33 cellular contexts compared by ENCODE assay signal in the genomic region with DNA sequence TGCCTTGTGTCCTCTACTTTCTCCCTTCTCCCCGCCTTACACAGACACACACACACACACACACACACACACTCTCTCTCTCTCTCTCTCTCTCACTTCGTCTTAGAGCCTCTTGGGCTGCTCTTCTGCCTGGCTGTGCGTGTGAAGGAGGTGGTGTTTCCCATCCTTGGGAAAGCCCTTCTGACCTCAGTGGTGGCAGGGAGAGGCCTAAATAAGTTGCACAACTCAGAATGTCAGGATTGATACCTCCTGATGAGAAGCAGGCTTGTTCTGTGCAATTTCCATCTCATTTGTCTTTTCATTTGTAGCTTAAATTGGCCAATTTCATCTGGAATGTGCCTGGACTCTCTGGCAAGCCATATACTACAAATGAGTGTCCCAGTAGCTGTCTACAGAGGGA. TPM values are rescaled to one million over a fixed set of nuclear protein-coding genes. Genes with fewer than 3 reads are reported as not detected.
DNase-seq lines count a peak whose midpoint lies in the region; ATAC-seq, FAIRE-seq and TF ChIP-seq lines count a peak whose summit lies in the region.
"Had no signal": no experiment of that assay in that cellular context is flagged by ENCODE, and none has a peak within 500 bp of the region (broad histone marks: within the 10 kb centered on the region; RNA-seq: fewer than 3 reads in every experiment).

No MANE protein-coding gene starts in this region.

- H3K4me2 ChIP-seq in mesenchymal stem cell (ENCODE audit: low read length, poor library complexity, severe bottlenecking): no peak overlapping the region

- peak overlapping the region in 1 of 2 experiments; percentile 1 for H3K18ac ChIP-seq in mesenchymal stem cell (ENCODE audit: low read depth in 1 of 2, low read length in 2 of 2)

- no peak overlapping the region for H3K14ac ChIP-seq in mesenchymal stem cell (ENCODE audit: low read length in 2 of 2)

- no peak for TF ChIP-seq CTCF in liver (IDR thresholded peaks at IDR 0.05; ENCODE audit: low read depth, low read length, missing input control)
- no peak for TF ChIP-seq CTCF in right lobe of liver (IDR thresholded peaks at IDR 0.05)
- TF ChIP-seq CTCF in bronchial epithelial cell (IDR thresholded peaks at IDR 0.05; ENCODE audit: insufficient read depth, low read length, severe bottlenecking): no peak
- TF ChIP-seq CTCF in HFFc6 (IDR thresholded peaks at IDR 0.05): no peak
- no peak for TF ChIP-seq CTCF in coronary artery (IDR thresholded peaks at IDR 0.05)

- H3K9ac ChIP-seq in liver (ENCODE audit: low read depth in 1 of 2, low read length in 2 of 2) (no peak overlapping the region), mesenchymal stem cell (ENCODE audit: low read length) (no peak overlapping the region)

- H4K8ac ChIP-seq in mesenchymal stem cell (ENCODE audit: low read length): no peak overlapping the region

- TF ChIP-seq POLR2A in right lobe of liver (IDR thresholded peaks at IDR 0.05): no peak

- H2BK5ac ChIP-seq in mesenchymal stem cell (ENCODE audit: low read depth, low read length, poor library complexity, severe bottlenecking): no peak overlapping the region

- no peak overlapping the region for H3K27ac Mint-ChIP-seq in natural killer cell treated with Interleukin-12 subunit alpha and Interleukin-12 subunit beta and Interleukin-15 and Interleukin-18, amount 100 ng/mL, for 72 hours
- H3K27ac Mint-ChIP-seq in HFFc6: no peak overlapping the region
- H3K27ac Mint-ChIP-seq: activated naive CD8-positive, alpha-beta T cell treated with anti-CD3 and anti-CD28 coated beads, Interleukin-2, amount 50 U/mL, for 24 hours; activated T-cell treated with anti-CD3 and anti-CD28 coated beads, Interleukin-2, amount 50 U/mL, for 72 hours; CD4-positive, CD25-positive, alpha-beta regulatory T cell; stimulated activated memory B cell treated with anti-CD40 and anti-IgM and Interleukin-4, amounts not matched to agents 10 μg/mL and 1 μg/mL and 100 μg/mL, for 72 hours had no signal

- H3K27ac ChIP-seq in liver (ENCODE audit: low read depth in 1 of 2, low read length in 2 of 2) (no peak overlapping the region), right lobe of liver (no peak overlapping the region), mesenchymal stem cell (ENCODE audit: low read length, poor library complexity, severe bottlenecking) (no peak overlapping the region), coronary artery (no peak overlapping the region)
- H3K27ac ChIP-seq: left ventricle myocardium inferior, psoas muscle, upper lobe of left lung had no signal

- H2BK15ac ChIP-seq in mesenchymal stem cell (ENCODE audit: low read depth, poor library complexity, severe bottlenecking): no peak overlapping the region

- no peak for TF ChIP-seq RAD21 in liver (IDR thresholded peaks at IDR 0.05)

- no peak overlapping the region for H2AK5ac ChIP-seq in mesenchymal stem cell (ENCODE audit: low read length, severe bottlenecking)

- WGBS in liver: 77% methylated on average over 3 of the region's 3 CpGs
- no CpG with 5 or more reads among the region's 3 CpGs for WGBS in right lobe of liver (ENCODE audit: insufficient coverage, low coverage, low lambda C conversion rate, missing lambda C conversion rate)
- 29% methylated on average over 1 of the region's 3 CpGs for WGBS in mesenchymal stem cell

- H2BK120ac ChIP-seq in mesenchymal stem cell (ENCODE audit: low read depth, low read length): no peak overlapping the region

- intact Hi-C loops in right lobe of liver (cut with DNase I): no loop called here

- H3K4me3 Mint-ChIP-seq in natural killer cell treated with Interleukin-12 subunit alpha and Interleukin-12 subunit beta and Interleukin-15 and Interleukin-18, amount 100 ng/mL, for 72 hours: no peak overlapping the region
- no peak overlapping the region for H3K4me3 Mint-ChIP-seq in HFFc6
- H3K4me3 Mint-ChIP-seq: activated naive CD8-positive, alpha-beta T cell treated with anti-CD3 and anti-CD28 coated beads, Interleukin-2, amount 50 U/mL, for 24 hours; activated T-cell treated with anti-CD3 and anti-CD28 coated beads, Interleukin-2, amount 50 U/mL, for 72 hours; CD4-positive, CD25-positive, alpha-beta regulatory T cell; naive B cell; stimulated activated memory B cell treated with anti-CD40 and anti-IgM and Interleukin-4, amounts not matched to agents 10 μg/mL and 1 μg/mL and 100 μg/mL, for 72 hours had no signal

- no peak overlapping the region for H3K4me3 ChIP-seq in liver (ENCODE audit: low read depth in 1 of 3, low read length in 3 of 3)
- no peak overlapping the region for H3K4me3 ChIP-seq in right lobe of liver
- H3K4me3 ChIP-seq in bronchial epithelial cell (ENCODE audit: low read depth, low read length): no peak overlapping the region
- no peak overlapping the region for H3K4me3 ChIP-seq in mesenchymal stem cell (ENCODE audit: insufficient read depth in 1 of 2, low read depth in 1 of 2, low read length in 2 of 2)
- H3K4me3 ChIP-seq in coronary artery: no peak overlapping the region
- H3K4me3 ChIP-seq: left ventricle myocardium inferior, psoas muscle, upper lobe of left lung had no signal

- H3K36me3 Mint-ChIP-seq in natural killer cell treated with Interleukin-12 subunit alpha and Interleukin-12 subunit beta and Interleukin-15 and Interleukin-18, amount 100 ng/mL, for 72 hours: no peaks in the 10 kb centered on the region
- H3K36me3 Mint-ChIP-seq in HFFc6 (ENCODE audit: low read depth): no peaks in the 10 kb centered on the region
- H3K36me3 Mint-ChIP-seq: CD4-positive, CD25-positive, alpha-beta regulatory T cell; naive B cell; stimulated activated memory B cell treated with anti-CD40 and anti-IgM and Interleukin-4, amounts not matched to agents 10 μg/mL and 1 μg/mL and 100 μg/mL, for 72 hours had no signal

- peak; percentile 58 for FAIRE-seq in bronchial epithelial cell (lab: Jason Lieb, UNC)
- FAIRE-seq: endothelial cell of umbilical vein, H54 had no signal

- H3K27me3 Mint-ChIP-seq in natural killer cell treated with Interleukin-12 subunit alpha and Interleukin-12 subunit beta and Interleukin-15 and Interleukin-18, amount 100 ng/mL, for 72 hours: peaks cover 21 to 29% of the 10 kb centered on the region in 2 donors
- peaks cover 47% of the 10 kb centered on the region for H3K27me3 Mint-ChIP-seq in HFFc6 (ENCODE audit: insufficient read depth)

- no peak overlapping the region for H2AFZ ChIP-seq in mesenchymal stem cell (ENCODE audit: low read depth, low read length)

- H3K4me1 Mint-ChIP-seq in natural killer cell treated with Interleukin-12 subunit alpha and Interleukin-12 subunit beta and Interleukin-15 and Interleukin-18, amount 100 ng/mL, for 72 hours (ENCODE audit: low read depth in 2 of 2): no peaks in the 10 kb centered on the region
- H3K4me1 Mint-ChIP-seq in HFFc6 (ENCODE audit: low read depth): no peaks in the 10 kb centered on the region
- H3K4me1 Mint-ChIP-seq: activated naive CD8-positive, alpha-beta T cell treated with anti-CD3 and anti-CD28 coated beads, Interleukin-2, amount 50 U/mL, for 24 hours; CD4-positive, CD25-positive, alpha-beta regulatory T cell; naive B cell; stimulated activated memory B cell treated with anti-CD40 and anti-IgM and Interleukin-4, amounts not matched to agents 10 μg/mL and 1 μg/mL and 100 μg/mL, for 72 hours had no signal

- H4K91ac ChIP-seq in mesenchymal stem cell (ENCODE audit: low read length): peak overlapping the region; percentile 53

- H3K36me3 ChIP-seq in liver (ENCODE audit: control insufficient read depth in 4 of 4, insufficient read depth in 3 of 4, low read depth in 1 of 4, low read length in 3 of 4): no peaks in the 10 kb centered on the region
- no peaks in the 10 kb centered on the region for H3K36me3 ChIP-seq in right lobe of liver
- no peaks in the 10 kb centered on the region for H3K36me3 ChIP-seq in bronchial epithelial cell (ENCODE audit: control insufficient read depth, insufficient read depth, low read length)
- H3K36me3 ChIP-seq in mesenchymal stem cell (ENCODE audit: control insufficient read depth in 1 of 2, insufficient read depth in 2 of 2, low read depth in 1 of 2, low read length in 2 of 2): no peaks in the 10 kb centered on the region
- H3K36me3 ChIP-seq: left ventricle myocardium inferior, upper lobe of left lung had no signal

- H2BK12ac ChIP-seq in mesenchymal stem cell (ENCODE audit: low read length in 2 of 2): peak overlapping the region in 1 of 2 experiments; percentile 35

- H3K9me3 ChIP-seq in liver (ENCODE audit: control insufficient read depth in 4 of 4, low read length in 3 of 4) (no peaks in the 10 kb centered on the region), right lobe of liver (no peaks in the 10 kb centered on the region), mesenchymal stem cell (ENCODE audit: control insufficient read depth, low read length) (no peaks in the 10 kb centered on the region)
- H3K9me3 ChIP-seq: left ventricle myocardium inferior, psoas muscle, upper lobe of left lung had no signal

- no peaks in the 10 kb centered on the region for H3K9me3 Mint-ChIP-seq in natural killer cell treated with Interleukin-12 subunit alpha and Interleukin-12 subunit beta and Interleukin-15 and Interleukin-18, amount 100 ng/mL, for 72 hours
- H3K9me3 Mint-ChIP-seq in HFFc6: no peaks in the 10 kb centered on the region
- H3K9me3 Mint-ChIP-seq: activated naive CD8-positive, alpha-beta T cell treated with anti-CD3 and anti-CD28 coated beads, Interleukin-2, amount 50 U/mL, for 24 hours; activated T-cell treated with anti-CD3 and anti-CD28 coated beads, Interleukin-2, amount 50 U/mL, for 72 hours; naive B cell; stimulated activated memory B cell treated with anti-CD40 and anti-IgM and Interleukin-4, amounts not matched to agents 10 μg/mL and 1 μg/mL and 100 μg/mL, for 72 hours had no signal

- no peak for ATAC-seq in right lobe of liver
- no peak for ATAC-seq in natural killer cell treated with Interleukin-12 subunit alpha and Interleukin-12 subunit beta and Interleukin-15 and Interleukin-18, amount 100 ng/mL, for 72 hours
- ATAC-seq: activated naive CD8-positive, alpha-beta T cell treated with anti-CD3 and anti-CD28 coated beads, Interleukin-2, amount 50 U/mL, for 24 hours; activated T-cell treated with anti-CD3 and anti-CD28 coated beads, Interleukin-2, amount 50 U/mL, for 72 hours; PC-3; psoas muscle; stimulated activated memory B cell treated with anti-CD40 and anti-IgM and Interleukin-4, amounts not matched to agents 10 μg/mL and 1 μg/mL and 100 μg/mL, for 72 hours had no signal

- no peak for DNase-seq in right lobe of liver
- no peak for DNase-seq in bronchial epithelial cell (ENCODE audit: low read depth)
- DNase-seq in mesenchymal stem cell: peak; percentile 98
- DNase-seq in natural killer cell treated with Interleukin-12 subunit alpha and Interleukin-12 subunit beta and Interleukin-15 and Interleukin-18, amount 100 ng/mL, for 72 hours (ENCODE audit: low spot score): no peak
- no peak for DNase-seq in HFFc6
- DNase-seq in coronary artery (ENCODE audit: low spot score): no peak
- no peak for DNase-seq in NAMALWA (ENCODE audit: low spot score)
- DNase-seq: 8988T; activated CD4-positive, alpha-beta T cell treated with anti-CD3 and anti-CD28 coated beads, Interleukin-2, amount 50 U/mL, for 48 hours; activated CD4-positive, CD25-positive, alpha-beta regulatory T cell treated with anti-CD3 and anti-CD28 coated beads, Interleukin-2, amount 50 U/mL, for 72 hours; activated naive CD8-positive, alpha-beta T cell treated with anti-CD3 and anti-CD28 coated beads, Interleukin-2, amount 50 U/mL, for 24 hours; activated T-cell treated with anti-CD3 and anti-CD28 coated beads, Interleukin-2, amount 50 U/mL, for 72 hours; Calu3; CD4-positive, CD25-positive, alpha-beta regulatory T cell; DMS79 treated with DMSO at 0.1 percent for 48 hours; GF-D8; islet precursor cell; left ventricle myocardium inferior; naive B cell; NCI-H1417; NCI-H2029 treated with DMSO at 0.1 percent for 48 hours; NCI-H226; NCI-H69; occipital lobe; PC-3; psoas muscle; substantia nigra; upper lobe of left lung had no signal

- no peaks in the 10 kb centered on the region for H3K4me1 ChIP-seq in liver (ENCODE audit: control insufficient read depth in 4 of 4, insufficient read depth in 4 of 4, low read length in 3 of 4)
- no peaks in the 10 kb centered on the region for H3K4me1 ChIP-seq in right lobe of liver
- H3K4me1 ChIP-seq in mesenchymal stem cell (ENCODE audit: control insufficient read depth, insufficient read depth, low read depth, low read length): no peaks in the 10 kb centered on the region
- H3K4me1 ChIP-seq: left ventricle myocardium inferior, psoas muscle, upper lobe of left lung had no signal

- H3K23ac ChIP-seq in mesenchymal stem cell (ENCODE audit: low read length in 2 of 2): no peak overlapping the region

- no peak overlapping the region for H3K4ac ChIP-seq in mesenchymal stem cell (ENCODE audit: low read depth in 1 of 2, low read length in 2 of 2)

- no peaks in the 10 kb centered on the region for H3K79me1 ChIP-seq in mesenchymal stem cell (replicated peaks; ENCODE audit: low read length, poor library complexity, severe bottlenecking)

- H3K27me3 ChIP-seq in liver (ENCODE audit: control insufficient read depth in 4 of 4, insufficient read depth in 4 of 4, low read length in 3 of 4) (no peaks in the 10 kb centered on the region), right lobe of liver (no peaks in the 10 kb centered on the region), bronchial epithelial cell (ENCODE audit: control insufficient read depth, insufficient read depth, low read length) (peaks cover 2% of the 10 kb centered on the region), mesenchymal stem cell (ENCODE audit: control insufficient read depth in 1 of 2, insufficient read depth in 1 of 2, low read length in 2 of 2) (peaks cover 41 to 74% of the 10 kb centered on the region in 2 experiments)
- H3K27me3 ChIP-seq: upper lobe of left lung had no signal

RNA-seq across cellular contexts. Expression of a gene that starts 25.0 kb away (rescaled TPM):
- total RNA-seq in liver (1 to 10 TPM in 1 of 2 donors, under 1 TPM in 1; 0.42 to 2.8 TPM), right lobe of liver (under 1 TPM; 0.07 to 0.78 (median 0.25) TPM), bronchial epithelial cell (not detected in 2 replicates)
- polyA plus RNA-seq in liver: under 1 TPM; 0.13 to 0.14 TPM
- polyA plus RNA-seq in mesenchymal stem cell (2013, experiment 1 of 2): 11.9 TPM
- 11.8 TPM for polyA plus RNA-seq in mesenchymal stem cell (2013, experiment 2 of 2)
- total RNA-seq in natural killer cell treated with Interleukin-12 subunit alpha and Interleukin-12 subunit beta and Interleukin-15 and Interleukin-18, amount 100 ng/mL, for 72 hours: not detected
- not detected for total RNA-seq in HFFc6 (2021; fragmentation: NEBNext Ultra II Directional; extraction: Animal tissue kit (Norgen Biotek cat#: 25700))
- total RNA-seq: activated T-cell treated with anti-CD3 and anti-CD28 coated beads, Interleukin-2, amount 50 U/mL, for 72 hours; Calu3; CD4-positive, CD25-positive, alpha-beta regulatory T cell; endothelial cell of umbilical vein; T-helper 2 cell treated with Interferon-gamma antibody and Interleukin-4, amounts not matched to agents 100 ng/mL and 5 ng/mL, for 36 hours had no signal
- polyA plus RNA-seq: endothelial cell of umbilical vein had no signal
